In genomic region chr4:142242156-142242555, GRCh38 we compare ENCODE assay signal across 32 cellular contexts.
"Had no signal": no experiment of that assay in that cellular context is flagged by ENCODE, and none has a peak within 500 bp of the region (broad histone marks: within the 10 kb centered on the region; RNA-seq: fewer than 3 reads in every experiment).

No MANE protein-coding gene starts in this region.

- DNase-seq: activated CD4-positive, alpha-beta memory T cell treated with anti-CD3 and anti-CD28 coated beads for 36 hours; activated CD4-positive, alpha-beta T cell treated with anti-CD3 and anti-CD28 coated beads, Interleukin-2, amount 10 ng/mL, durations not matched to agents 24 days and 14 days; activated CD4-positive, CD25-positive, alpha-beta regulatory T cell treated with anti-CD3 and anti-CD28 coated beads, Interleukin-2, amount 50 U/mL, for 72 hours; activated CD8-positive, alpha-beta memory T cell treated with anti-CD3 and anti-CD28 coated beads, Interleukin-2, amount 50 U/mL, for 48 hours; activated T-cell treated with anti-CD3 and anti-CD28 coated beads, Interleukin-2, amount 50 U/mL, for 4 hours; aorta; body of pancreas; cortex of kidney; hypothalamus; immature natural killer cell; kidney; lower lobe of right lung; naive thymus-derived CD8-positive, alpha-beta T cell; nucleus accumbens; pancreas; retina; stimulated activated CD4-positive, alpha-beta T cell treated with anti-CD3 and anti-CD28 coated beads, Interleukin-12 subunit alpha, Interleukin-12 subunit beta, amount 100 ng/mL, for 4 hours; stimulated activated CD4-positive, alpha-beta T cell treated with anti-CD3 and anti-CD28 coated beads, Interleukin-4, amount 100 ng/mL, for 24 hours; T-helper 2 cell; trophoblast cell had no signal

- H3K36me3 ChIP-seq: cardiac muscle cell, gastroesophageal sphincter, lower lobe of right lung, pancreas, prostate gland, thoracic aorta had no signal

- H3K27me3 ChIP-seq: body of pancreas, cardiac muscle cell, gastroesophageal sphincter, pancreas had no signal

- H3K4me3 Mint-ChIP-seq: activated CD4-positive, alpha-beta memory T cell treated with anti-CD3 and anti-CD28 coated beads for 36 hours; activated CD4-positive, alpha-beta T cell treated with anti-CD3 and anti-CD28 coated beads, Interleukin-2, amount 10 ng/mL, durations not matched to agents 24 days and 14 days; activated naive CD4-positive, alpha-beta T cell treated with anti-CD3 and anti-CD28 coated beads, Interleukin-2, amount 50 U/mL, for 24 hours; activated T-cell treated with anti-CD3 and anti-CD28 coated beads, Interleukin-2, amount 50 U/mL, for 4 hours; immature natural killer cell; naive thymus-derived CD8-positive, alpha-beta T cell; neural crest cell; stimulated activated effector memory CD8-positive, alpha-beta T cell treated with anti-CD3 and anti-CD28 coated beads, Interleukin-12 subunit alpha, Interleukin-12 subunit beta, amount 100 ng/mL, for 72 hours; stimulated activated naive CD8-positive, alpha-beta T cell treated with anti-CD3 and anti-CD28 coated beads, Interleukin-15, Interleukin-2, amounts not matched to agents 100 ng/mL and 50 ng/mL, for 24 hours had no signal

- H3K27me3 Mint-ChIP-seq: activated CD4-positive, alpha-beta memory T cell treated with anti-CD3 and anti-CD28 coated beads for 36 hours; activated CD4-positive, alpha-beta T cell treated with anti-CD3 and anti-CD28 coated beads, Interleukin-2, amount 10 ng/mL, durations not matched to agents 24 days and 14 days; activated naive CD4-positive, alpha-beta T cell treated with anti-CD3 and anti-CD28 coated beads, Interleukin-2, amount 50 U/mL, for 24 hours; naive thymus-derived CD8-positive, alpha-beta T cell; stimulated activated naive CD8-positive, alpha-beta T cell treated with anti-CD3 and anti-CD28 coated beads, Interleukin-15, Interleukin-2, amounts not matched to agents 100 ng/mL and 50 ng/mL, for 24 hours had no signal

- H3K9me3 ChIP-seq: body of pancreas, pancreas, prostate gland had no signal

- H3K9me3 Mint-ChIP-seq: activated naive CD4-positive, alpha-beta T cell treated with anti-CD3 and anti-CD28 coated beads, Interleukin-2, amount 50 U/mL, for 24 hours; stimulated activated effector memory CD8-positive, alpha-beta T cell treated with anti-CD3 and anti-CD28 coated beads, Interleukin-12 subunit alpha, Interleukin-12 subunit beta, amount 100 ng/mL, for 72 hours; stimulated activated naive CD8-positive, alpha-beta T cell treated with anti-CD3 and anti-CD28 coated beads, Interleukin-15, Interleukin-2, amounts not matched to agents 100 ng/mL and 50 ng/mL, for 24 hours had no signal

- H3K27ac Mint-ChIP-seq: activated CD4-positive, alpha-beta T cell treated with anti-CD3 and anti-CD28 coated beads, Interleukin-2, amount 10 ng/mL, durations not matched to agents 24 days and 14 days; activated T-helper 2 cell treated with anti-CD3 and anti-CD28 coated beads, Interferon-gamma antibody, Interleukin-2, Interleukin-4, amounts not matched to agents 10 μg/mL and 5 μg/mL and 100 μg/mL, durations not matched to agents 14 hours and 24 hours and 36 hours; immature natural killer cell; stimulated activated effector memory CD8-positive, alpha-beta T cell treated with anti-CD3 and anti-CD28 coated beads, Interleukin-12 subunit alpha, Interleukin-12 subunit beta, amount 100 ng/mL, for 72 hours; stimulated activated naive CD8-positive, alpha-beta T cell treated with anti-CD3 and anti-CD28 coated beads, Interleukin-15, Interleukin-2, amounts not matched to agents 100 ng/mL and 50 ng/mL, for 24 hours had no signal

- H3K27ac ChIP-seq: body of pancreas, cardiac muscle cell, gastroesophageal sphincter, lower lobe of right lung, pancreas, prostate gland, skin epidermis, thoracic aorta had no signal

- H3K4me3 ChIP-seq: body of pancreas, cardiac muscle cell, gastroesophageal sphincter, lower lobe of right lung, pancreas, prostate gland, skin epidermis, thoracic aorta had no signal

- H3K4me1 ChIP-seq: body of pancreas, gastroesophageal sphincter, lower lobe of right lung, pancreas, prostate gland had no signal

- H3K4me1 Mint-ChIP-seq: activated CD4-positive, alpha-beta T cell treated with anti-CD3 and anti-CD28 coated beads, Interleukin-2, amount 10 ng/mL, durations not matched to agents 24 days and 14 days; immature natural killer cell had no signal

- ATAC-seq: activated T-cell treated with anti-CD3 and anti-CD28 coated beads, Interleukin-2, amount 50 U/mL, for 4 hours; body of pancreas; esophagus mucosa; gastroesophageal sphincter; lower lobe of right lung; naive thymus-derived CD8-positive, alpha-beta T cell; pancreas; sciatic nerve; stimulated activated effector memory CD8-positive, alpha-beta T cell treated with anti-CD3 and anti-CD28 coated beads, Interleukin-12 subunit alpha, Interleukin-12 subunit beta, amount 100 ng/mL, for 72 hours had no signal
